8 cellular contexts compared by ENCODE assay signal in genomic region chr3:127574880-127575878, GRCh38. TPM values are rescaled to one million over a fixed set of nuclear protein-coding genes. Genes with fewer than 3 reads are reported as not detected.
DNase-seq lines count a peak whose midpoint lies in the region; ATAC-seq and TF ChIP-seq lines count a peak whose summit lies in the region.

No MANE protein-coding gene starts in this region.

- no peaks in the 10 kb centered on the region for H3K9me3 ChIP-seq in BE2C

- H3K4me1 ChIP-seq in BE2C: no peaks in the 10 kb centered on the region

- DNase-seq in BE2C (peak; percentile 86), GM19240 (ENCODE audit: insufficient read length, low spot score) (peak; percentile 91), NCI-H460 (ENCODE audit: extremely low read depth, low read depth) (peak; percentile 84), caudate nucleus (lab: John Stamatoyannopoulos, UW) (peak in 59 of 61 donors; percentile 17 to 93 (median 77)), kidney tubule cell (ENCODE audit: low spot score) (peak; percentile 91)
- DNase-seq in activated CD4-positive, alpha-beta T cell treated with anti-CD3 and anti-CD28 coated beads for 1 hour: peak; percentile 77
- DNase-seq in stimulated activated CD4-positive, alpha-beta T cell treated with anti-CD3 and anti-CD28 coated beads, Interleukin-2, amount 100 ng/mL, for 4 hours (ENCODE audit: low read depth): peak; percentile 76

- no peaks in the 10 kb centered on the region for H3K27me3 ChIP-seq in BE2C

- peaks cover 24% of the 10 kb centered on the region for H3K36me3 ChIP-seq in BE2C

- TF ChIP-seq CTCF in BE2C (IDR thresholded peaks at IDR 0.05; ENCODE audit: low read depth, low read length): peak; percentile 99

- no peak overlapping the region for H3K4me3 ChIP-seq in BE2C (ENCODE audit: low read depth, low read length)

- ATAC-seq in HG03442 (IDR thresholded peaks at IDR 0.05; ENCODE audit: unreplicated experiment): peak; percentile 75

- no peak overlapping the region for H3K27ac ChIP-seq in caudate nucleus (ENCODE audit: low read depth, low read length)

RNA-seq across cellular contexts. Expression of gene TPRA1, which starts 15.4 kb away (rescaled TPM):
- 64.6 TPM for polyA plus RNA-seq in BE2C (2012; ENCODE audit: insufficient read depth, insufficient read length, low read depth)
- 20.6 and 27.9 TPM in 2 replicates for total RNA-seq in NCI-H460 (2014; rRNA removed; shearing (Covaris generic))
- polyA plus RNA-seq in NCI-H460 (2014; cell fraction: nucleus; rRNA removed): 38.4 and 48.6 TPM in 2 replicates

RNA-seq across cellular contexts. Expression of gene MCM2, which starts 23.0 kb away (rescaled TPM):
- polyA plus RNA-seq in BE2C (2012; ENCODE audit: insufficient read depth, insufficient read length, low read depth): 39.5 TPM
- total RNA-seq in NCI-H460 (2014; rRNA removed; shearing (Covaris generic)): 23.5 and 25.7 TPM in 2 replicates
- polyA plus RNA-seq in NCI-H460 (2014; cell fraction: nucleus; rRNA removed): 92.0 and 117 TPM in 2 replicates

RNA-seq across cellular contexts. Expression of gene PODXL2, which starts 53.8 kb away (rescaled TPM):
- 145 TPM for polyA plus RNA-seq in BE2C (2012; ENCODE audit: insufficient read depth, insufficient read length, low read depth)
- total RNA-seq in NCI-H460 (2014; rRNA removed; shearing (Covaris generic)): 20.8 and 23.4 TPM in 2 replicates
- 62.7 and 81.6 TPM in 2 replicates for polyA plus RNA-seq in NCI-H460 (2014; cell fraction: nucleus; rRNA removed)
